In genomic region chr22:40636380-40637180, GRCh38 we compare ENCODE assay signal across 1 cellular context.
TF ChIP-seq lines count a peak whose summit lies in the region.

Gene MRTFA (minus strand): TSS chr22:40636719.

TF ChIP-seq in H1, 55 proteins besides CTCF, POLR2A, EP300 and RAD21 (continued from another document):
- TF ChIP-seq YY1 (IDR thresholded peaks at IDR 0.05; ENCODE audit: low read depth, low read length) = no peak
- TF ChIP-seq PHF8 (conservative IDR thresholded peaks at IDR 0.05; ENCODE audit: low read depth, low read length) = peak; percentile 94
- no peak for TF ChIP-seq TEAD4 (IDR thresholded peaks at IDR 0.05; ENCODE audit: low read depth, low read length)
- peak; percentile 93 for TF ChIP-seq JUND (IDR thresholded peaks at IDR 0.05; ENCODE audit: low read length)
- TF ChIP-seq HDAC6 (IDR thresholded peaks at IDR 0.05; ENCODE audit: low read depth, low read length) = no peak
- peak; percentile 14 to 60; a peak in 1 of 4 replicates for TF ChIP-seq SIN3A (conservative IDR thresholded peaks at IDR 0.05 in 1 of 2, IDR thresholded peaks at IDR 0.05 in 1 of 2; ENCODE audit: low read depth in 1 of 2, low read length in 2 of 2)
- TF ChIP-seq CHD1 (IDR thresholded peaks at IDR 0.05; ENCODE audit: low read depth, low read length) = no peak
- peak; percentile 71 for TF ChIP-seq KDM4A (IDR thresholded peaks at IDR 0.05; ENCODE audit: low read depth, low read length, severe bottlenecking)
- TF ChIP-seq SUZ12 (IDR thresholded peaks at IDR 0.05; ENCODE audit: low read length) = no peak
- TF ChIP-seq E2F6 (IDR thresholded peaks at IDR 0.05) = peak; percentile 53
- TF ChIP-seq ZNF274 (IDR thresholded peaks at IDR 0.05; ENCODE audit: borderline replicate concordance, extremely low read depth, low read length) = no peak
- peak; percentile 92 for TF ChIP-seq ASH2L (IDR thresholded peaks at IDR 0.05; ENCODE audit: low read length)
- no peak for TF ChIP-seq MAFK (IDR thresholded peaks at IDR 0.05; ENCODE audit: low read depth, low read length)
- peak; percentile 98 for TF ChIP-seq ATF2 (IDR thresholded peaks at IDR 0.05; ENCODE audit: low read length)
- TF ChIP-seq SP4 (IDR thresholded peaks at IDR 0.05; ENCODE audit: low read length) = peak; percentile 94
- peak; percentile 31 for TF ChIP-seq SAP30 (IDR thresholded peaks at IDR 0.05; ENCODE audit: insufficient read depth, insufficient replicate concordance, low read length)
- TF ChIP-seq CREB1 (IDR thresholded peaks at IDR 0.05) = peak; percentile 78
- no peak for TF ChIP-seq CTBP2 (IDR thresholded peaks at IDR 0.05; ENCODE audit: borderline replicate concordance, insufficient read depth, insufficient read length, low read length)
- peak; percentile 86 for TF ChIP-seq JUN (IDR thresholded peaks at IDR 0.05; ENCODE audit: low read depth, low read length)
- TF ChIP-seq POLR2AphosphoS5 (IDR thresholded peaks at IDR 0.05; ENCODE audit: low read depth, low read length) = peak; percentile 74
- no peak for TF ChIP-seq CEBPB (IDR thresholded peaks at IDR 0.05; ENCODE audit: low read depth, low read length)
- peak; percentile 79 for TF ChIP-seq MAX (IDR thresholded peaks at IDR 0.05)
- no peak for TF ChIP-seq ATF3 (IDR thresholded peaks at IDR 0.05; ENCODE audit: insufficient read depth, low read depth, low read length)
- no peak for TF ChIP-seq SIRT6 (IDR thresholded peaks at IDR 0.05; ENCODE audit: low read length)
- TF ChIP-seq BACH1 (IDR thresholded peaks at IDR 0.05; ENCODE audit: low read length) = no peak
- TF ChIP-seq GTF2F1 (IDR thresholded peaks at IDR 0.05; ENCODE audit: borderline replicate concordance, low read depth, low read length) = no peak
- peak; percentile 92 for TF ChIP-seq TAF1 (IDR thresholded peaks at IDR 0.05; ENCODE audit: low read depth, low read length)
- TF ChIP-seq FOSL1 (IDR thresholded peaks at IDR 0.05; ENCODE audit: insufficient read depth, low read depth, low read length) = no peak
- peak; percentile 87 for TF ChIP-seq CHD2 (IDR thresholded peaks at IDR 0.05; ENCODE audit: low read length)
- TF ChIP-seq TBP (IDR thresholded peaks at IDR 0.05; ENCODE audit: low read depth, low read length) = peak; percentile 82
- TF ChIP-seq NRF1 (IDR thresholded peaks at IDR 0.05; ENCODE audit: low read depth, low read length) = no peak
- peak in 1 of 2 experiments; percentile 27; a peak in 1 of 4 replicates for TF ChIP-seq HDAC2 (IDR thresholded peaks at IDR 0.05; ENCODE audit: borderline replicate concordance in 1 of 2, low read depth in 2 of 2, low read length in 2 of 2)
- no peak for TF ChIP-seq CBX8 (IDR thresholded peaks at IDR 0.05; ENCODE audit: borderline replicate concordance, low read depth, low read length)
- TF ChIP-seq CBX5 (IDR thresholded peaks at IDR 0.05; ENCODE audit: low read depth, low read length) = no peak
- TF ChIP-seq SRF (IDR thresholded peaks at IDR 0.05; ENCODE audit: low read depth, low read length) = no peak
- peak; percentile 90 for TF ChIP-seq SP1 (IDR thresholded peaks at IDR 0.05; ENCODE audit: low read depth, low read length)
- TF ChIP-seq USF2 (IDR thresholded peaks at IDR 0.05; ENCODE audit: low read length) = no peak
- no peak for TF ChIP-seq EZH2 (IDR thresholded peaks at IDR 0.05; ENCODE audit: low read depth, low read length, severe bottlenecking)
- no peak for TF ChIP-seq CHD7 (IDR thresholded peaks at IDR 0.05; ENCODE audit: insufficient replicate concordance, low read length)
- no peak for TF ChIP-seq SIX5 (IDR thresholded peaks at IDR 0.05; ENCODE audit: low read depth, low read length)
- no peak for TF ChIP-seq BRCA1 (IDR thresholded peaks at IDR 0.05; ENCODE audit: low read depth, low read length)
- no peak for TF ChIP-seq NANOG (IDR thresholded peaks at IDR 0.05; ENCODE audit: insufficient read depth, low read depth, low read length, poor library complexity, severe bottlenecking)
- TF ChIP-seq RBBP5 (IDR thresholded peaks at IDR 0.05; ENCODE audit: borderline replicate concordance, low read depth, low read length) = peak; percentile 39; the same call in 1 of the 2 replicates
- peak; percentile 72 for TF ChIP-seq SP2 (IDR thresholded peaks at IDR 0.05; ENCODE audit: low read length)
- TF ChIP-seq TCF12 (IDR thresholded peaks at IDR 0.05; ENCODE audit: low read depth, low read length) = peak; percentile 48; the same call in 1 of the 2 replicates
